Comparison of ENCODE assay signal across 8 cellular contexts in genomic region chr12:2057041-2057792, GRCh38. TPM values are rescaled to one million over a fixed set of nuclear protein-coding genes. Genes with fewer than 3 reads are reported as not detected.
DNase-seq lines count a peak whose midpoint lies in the region; ATAC-seq, FAIRE-seq and TF ChIP-seq lines count a peak whose summit lies in the region.

No MANE protein-coding gene starts in this region.

- H3K9me3 Mint-ChIP-seq in immature natural killer cell = no peaks in the 10 kb centered on the region

- H3K27ac Mint-ChIP-seq in immature natural killer cell = no peak overlapping the region

- WGBS in liver = 46% methylated on average over 21 of the region's 21 CpGs

- DNase-seq in D341Med (ENCODE audit: low spot score) = peak; percentile 79
- DNase-seq in HUDEP-2 (lab: John Stamatoyannopoulos, UW; ENCODE audit: unreplicated experiment in 76 of 76) = peak in 40 of 76 experiments; percentile 0 to 54 (median 21)
- DNase-seq in RCC 7860 (ENCODE audit: low spot score) = peak; percentile 8
- DNase-seq in choroid plexus epithelial cell (ENCODE audit: low read depth) = peak; percentile 68
- DNase-seq in substantia nigra (lab: John Stamatoyannopoulos, UW) = peak in 25 of 49 donors; percentile 10 to 61 (median 28)
- DNase-seq in immature natural killer cell = no peak

- FAIRE-seq in RCC 7860 (lab: Jason Lieb, UNC) = no peak

- H3K4me3 ChIP-seq in choroid plexus epithelial cell (ENCODE audit: low read depth, low read length) (no peak overlapping the region), liver (ENCODE audit: low read depth in 1 of 3, low read length in 3 of 3) (no peak overlapping the region)

- peak; percentile 77 to 79 for TF ChIP-seq RAD21 in liver (IDR thresholded peaks at IDR 0.05)

- H3K4me1 ChIP-seq in liver (ENCODE audit: control insufficient read depth in 4 of 4, insufficient read depth in 4 of 4, low read length in 3 of 4) = peaks cover 6 to 11% (median 8%) of the 10 kb centered on the region in 4 donors

- no peak overlapping the region for H3K9ac ChIP-seq in liver (ENCODE audit: low read depth in 1 of 2, low read length in 2 of 2)

- peaks cover 0 to 9% of the 10 kb centered on the region in 2 donors for H3K4me1 Mint-ChIP-seq in immature natural killer cell

- TF ChIP-seq CTCF in choroid plexus epithelial cell (conservative IDR thresholded peaks at IDR 0.05; ENCODE audit: low read depth, low read length) (peak; percentile 93), liver (IDR thresholded peaks at IDR 0.05; ENCODE audit: low read depth, low read length, missing input control) (peak; percentile 55)

- no peak overlapping the region for H3K4me3 Mint-ChIP-seq in immature natural killer cell

- no peak for ATAC-seq in HG03025 (IDR thresholded peaks at IDR 0.05; ENCODE audit: low FRiP score, unreplicated experiment)

- H3K27me3 Mint-ChIP-seq in immature natural killer cell (ENCODE audit: low read depth in 3 of 3) = peaks cover 6 to 29% (median 14%) of the 10 kb centered on the region in 3 donors

- no peaks in the 10 kb centered on the region for H3K9me3 ChIP-seq in liver (ENCODE audit: control insufficient read depth in 4 of 4, low read length in 3 of 4)

- peaks cover 3 to 23% (median 6%) of the 10 kb centered on the region in 4 donors for H3K27me3 ChIP-seq in liver (ENCODE audit: control insufficient read depth in 4 of 4, insufficient read depth in 4 of 4, low read length in 3 of 4)

- no peaks in the 10 kb centered on the region for H3K36me3 Mint-ChIP-seq in immature natural killer cell

- no peak overlapping the region for H3K27ac ChIP-seq in liver (ENCODE audit: low read depth in 1 of 2, low read length in 2 of 2)
- H3K27ac ChIP-seq in substantia nigra (ENCODE audit: low read depth, low read length, poor library complexity, severe bottlenecking) = no peak overlapping the region

- no peaks in the 10 kb centered on the region for H3K36me3 ChIP-seq in liver (ENCODE audit: control insufficient read depth in 4 of 4, insufficient read depth in 3 of 4, low read depth in 1 of 4, low read length in 3 of 4)

TF ChIP-seq in liver, 16 proteins besides CTCF, POLR2A, EP300 and RAD21:
- TF ChIP-seq, protein P1, sequence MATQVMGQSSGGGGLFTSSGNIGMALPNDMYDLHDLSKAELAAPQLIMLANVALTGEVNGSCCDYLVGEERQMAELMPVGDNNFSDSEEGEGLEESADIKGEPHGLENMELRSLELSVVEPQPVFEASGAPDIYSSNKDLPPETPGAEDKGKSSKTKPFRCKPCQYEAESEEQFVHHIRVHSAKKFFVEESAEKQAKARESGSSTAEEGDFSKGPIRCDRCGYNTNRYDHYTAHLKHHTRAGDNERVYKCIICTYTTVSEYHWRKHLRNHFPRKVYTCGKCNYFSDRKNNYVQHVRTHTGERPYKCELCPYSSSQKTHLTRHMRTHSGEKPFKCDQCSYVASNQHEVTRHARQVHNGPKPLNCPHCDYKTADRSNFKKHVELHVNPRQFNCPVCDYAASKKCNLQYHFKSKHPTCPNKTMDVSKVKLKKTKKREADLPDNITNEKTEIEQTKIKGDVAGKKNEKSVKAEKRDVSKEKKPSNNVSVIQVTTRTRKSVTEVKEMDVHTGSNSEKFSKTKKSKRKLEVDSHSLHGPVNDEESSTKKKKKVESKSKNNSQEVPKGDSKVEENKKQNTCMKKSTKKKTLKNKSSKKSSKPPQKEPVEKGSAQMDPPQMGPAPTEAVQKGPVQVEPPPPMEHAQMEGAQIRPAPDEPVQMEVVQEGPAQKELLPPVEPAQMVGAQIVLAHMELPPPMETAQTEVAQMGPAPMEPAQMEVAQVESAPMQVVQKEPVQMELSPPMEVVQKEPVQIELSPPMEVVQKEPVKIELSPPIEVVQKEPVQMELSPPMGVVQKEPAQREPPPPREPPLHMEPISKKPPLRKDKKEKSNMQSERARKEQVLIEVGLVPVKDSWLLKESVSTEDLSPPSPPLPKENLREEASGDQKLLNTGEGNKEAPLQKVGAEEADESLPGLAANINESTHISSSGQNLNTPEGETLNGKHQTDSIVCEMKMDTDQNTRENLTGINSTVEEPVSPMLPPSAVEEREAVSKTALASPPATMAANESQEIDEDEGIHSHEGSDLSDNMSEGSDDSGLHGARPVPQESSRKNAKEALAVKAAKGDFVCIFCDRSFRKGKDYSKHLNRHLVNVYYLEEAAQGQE (IDR thresholded peaks at IDR 0.05) = no peak

RNA-seq across cellular contexts. Expression of gene CACNA1C, which starts 4.4 kb away (rescaled TPM):
- total RNA-seq in liver = 1 to 10 TPM in 1 of 2 donors, under 1 TPM in 1; 0.37 to 1.9 TPM
- under 1 TPM; 0.23 to 0.44 TPM for polyA plus RNA-seq in liver
- polyA plus RNA-seq in immature natural killer cell = under 1 TPM; 0.05 to 0.36 (median 0.12) TPM

RNA-seq across cellular contexts. Expression of gene DCP1B, which starts 53.0 kb away (rescaled TPM):
- 1 to 10 TPM; 3.5 to 5.1 TPM for total RNA-seq in liver
- polyA plus RNA-seq in liver (1 to 10 TPM; 4.0 to 5.5 TPM), immature natural killer cell (10 to 100 TPM in 1 of 3 donors, 1 to 10 TPM in 2; 3.5 to 14.0 (median 6.2) TPM)

Comparison
In these comparisons a context has a peak if more than half of its experiments do, and no peak if none do; other contexts are left out.
1. DNase-seq: peak in D341Med (single experiment), HUDEP-2 (40 of 76), RCC 7860 (single experiment), choroid plexus epithelial cell (single experiment) and substantia nigra (25 of 49); none in immature natural killer cell (0 of 3).